ENCODE assay signal across 8 cellular contexts in the genomic region with DNA sequence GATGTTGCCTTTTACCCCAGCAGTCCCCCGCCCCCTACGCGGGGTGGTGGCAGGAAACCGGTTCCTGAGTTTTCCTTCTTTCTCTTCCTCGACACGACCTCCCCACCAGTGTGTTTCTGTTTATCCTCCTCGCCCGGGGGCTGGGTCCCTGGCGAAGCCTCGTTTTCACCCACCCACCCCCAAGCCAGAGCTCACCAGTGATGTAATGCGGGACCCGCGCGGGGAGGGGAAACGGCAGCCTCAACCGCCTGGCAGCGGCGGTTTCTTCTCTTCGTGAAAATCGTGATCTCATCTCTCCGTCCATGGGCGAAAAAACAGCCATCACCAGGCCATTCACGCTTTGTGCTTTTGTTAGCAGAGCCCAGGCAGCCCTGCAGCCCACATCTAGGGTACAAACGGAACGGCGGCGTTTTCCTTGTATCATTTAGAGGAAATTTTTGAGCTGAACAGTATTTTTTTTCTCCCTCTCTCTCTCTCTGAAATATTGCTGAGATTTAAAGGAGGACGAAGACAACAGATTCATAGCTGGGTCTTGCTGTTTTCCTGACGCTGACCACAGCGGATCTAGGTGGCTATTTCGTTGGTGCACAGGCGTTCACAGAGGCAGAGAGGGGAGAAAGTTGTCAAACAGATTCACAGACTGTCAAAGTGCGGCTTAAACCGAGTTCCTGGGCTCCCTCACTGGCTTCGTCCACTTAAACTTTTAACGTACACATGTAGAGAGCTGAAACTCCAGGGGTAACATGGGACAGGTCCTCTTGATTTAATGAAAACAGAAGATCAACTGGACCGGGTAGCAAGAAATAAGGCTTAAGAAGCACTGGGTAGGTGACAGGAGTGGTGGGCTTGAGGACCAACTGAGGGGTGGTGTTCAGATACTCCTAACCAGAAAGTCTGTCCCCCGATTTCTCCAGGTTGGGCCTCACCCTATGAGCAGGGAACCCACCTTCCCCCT. TPM values are rescaled to one million over a fixed set of nuclear protein-coding genes. Genes with fewer than 3 reads are reported as not detected.
DNase-seq lines count a peak whose midpoint lies in the region; ATAC-seq, FAIRE-seq and TF ChIP-seq lines count a peak whose summit lies in the region.

No MANE protein-coding gene starts in this region.

- H3K36me3 ChIP-seq in GM12878 (ENCODE audit: control insufficient read depth in 2 of 2, insufficient read depth in 2 of 2, low read length in 1 of 2), result no peaks in the 10 kb centered on the region
- H3K36me3 ChIP-seq in right lobe of liver, result no peaks in the 10 kb centered on the region

- SMC1A ChIA-PET in GM12878 (lab: Charles Lee; ENCODE audit: uncharacterized antibody, unreplicated experiment), result interaction anchor here (0.6 to 6.1 kb wide), 12 partner anchors 16 to 291 kb away, joined by 3 to 116 read pairs (median 6); no protein-coding TSS in a partner anchor

- no peaks in the 10 kb centered on the region for H3K79me2 ChIP-seq in GM12878 (ENCODE audit: control insufficient read depth, insufficient read depth, low read length)

- peak overlapping the region; percentile 91 for H3K4me3 Mint-ChIP-seq in type B pancreatic cell

- no peak for FAIRE-seq in GM12878 (lab: Jason Lieb, UNC)

- 46% methylated on average over 37 of the region's 38 CpGs for WGBS in GM12878 (ENCODE audit: insufficient coverage, insufficient replicate concordance, low lambda C conversion rate, missing lambda C conversion rate)
- 10% methylated on average over 38 of the region's 38 CpGs for WGBS in right lobe of liver (ENCODE audit: insufficient coverage, low coverage, low lambda C conversion rate, missing lambda C conversion rate)

- TF ChIP-seq CTCF in GM12878 (IDR thresholded peaks at IDR 0.05 in 2 of 3, conservative IDR thresholded peaks at IDR 0.05 in 1 of 3; ENCODE audit: control insufficient read depth in 2 of 3, extremely low read depth in 1 of 3, insufficient read depth in 1 of 3, low read depth in 3 of 3, low read length in 3 of 3) (no peak), right lobe of liver (IDR thresholded peaks at IDR 0.05) (no peak), type B pancreatic cell (conservative IDR thresholded peaks at IDR 0.05) (no peak)

- no peak overlapping the region for H3K9ac ChIP-seq in GM12878 (ENCODE audit: control insufficient read depth, insufficient read depth, low read length)

- DNase-seq in COR-L47 (lab: John Stamatoyannopoulos, UW) (peak; percentile 51), HuH-7 (ENCODE audit: low spot score) (peak; percentile 12), GM12878 (ENCODE audit: low read depth, low spot score) (no peak), right lobe of liver (peak in 1 of 3 donors; percentile 25), type B pancreatic cell (ENCODE audit: extremely low spot score, unreplicated experiment) (no peak), epidermal melanocyte (ENCODE audit: insufficient read length, low spot score) (no peak), ureter (ENCODE audit: low spot score) (no peak)

- H3K9me3 ChIP-seq in GM12878 (replicated peaks; ENCODE audit: control insufficient read depth, insufficient read depth, low read length), result no peaks in the 10 kb centered on the region
- no peaks in the 10 kb centered on the region for H3K9me3 ChIP-seq in right lobe of liver

- ATAC-seq in GM12878 (peak; percentile 11), right lobe of liver (peak in 1 of 4 donors; percentile 4), HG03342 (IDR thresholded peaks at IDR 0.05; ENCODE audit: unreplicated experiment) (no peak)

- H3K36me3 Mint-ChIP-seq in type B pancreatic cell, result no peaks in the 10 kb centered on the region

- peaks cover 6% of the 10 kb centered on the region for H3K4me1 Mint-ChIP-seq in type B pancreatic cell (ENCODE audit: unreplicated experiment)

- H4K20me1 ChIP-seq in GM12878 (ENCODE audit: control insufficient read depth, insufficient read depth), result no peaks in the 10 kb centered on the region

- TF ChIP-seq POLR2A in GM12878 (IDR thresholded peaks at IDR 0.05; ENCODE audit: low read depth, low read length) (no peak), right lobe of liver (IDR thresholded peaks at IDR 0.05) (no peak)

- peak overlapping the region; percentile 56; the same call in 1 of the 2 replicates for H3K4me3 ChIP-seq in GM12878
- H3K4me3 ChIP-seq in right lobe of liver, result peak overlapping the region; percentile 7 to 46 (median 12)

- POLR2A ChIA-PET in GM12878 (lab: Charles Lee), result interaction anchor here (0.6 to 1.7 kb wide), 6 partner anchors 99 to 162 kb away, joined by 3 to 5 read pairs (median 4); no protein-coding TSS in a partner anchor

- CTCF ChIA-PET in GM12878 (lab: Yijun Ruan, JAX), result interaction anchor here (0.6 to 7.1 kb wide), 16 partner anchors 17 to 592 kb away, joined by 3 to 164 read pairs (median 4); a partner anchor contains a TSS

- in situ Hi-C loops in GM12878 (cut with MboI), result loop anchor here (5.0 to 25.0 kb wide), 2 partner anchors 107 to 592 kb away; no protein-coding TSS in a partner anchor

- peak overlapping the region; percentile 76 for H3K4me2 ChIP-seq in GM12878 (ENCODE audit: control insufficient read depth, insufficient read depth)

- no peaks in the 10 kb centered on the region for H3K27me3 ChIP-seq in GM12878 (replicated peaks in 1 of 2; ENCODE audit: control insufficient read depth in 2 of 2, insufficient read depth in 2 of 2, low read length in 1 of 2)
- H3K27me3 ChIP-seq in right lobe of liver, result peaks cover 4 to 20% of the 10 kb centered on the region in 2 donors

- H3K9me3 Mint-ChIP-seq in type B pancreatic cell, result no peaks in the 10 kb centered on the region

- RAD21 ChIA-PET in GM12878 (lab: Charles Lee; ENCODE audit: unreplicated experiment), result interaction anchor here (0.5 to 5.9 kb wide), 7 partner anchors 103 to 334 kb away, joined by 3 to 119 read pairs (median 4); a partner anchor contains a TSS

- H2AFZ ChIP-seq in GM12878 (ENCODE audit: control insufficient read depth, low read depth, low read length), result peak overlapping the region; percentile 67

- peaks cover 77% of the 10 kb centered on the region for H3K27me3 Mint-ChIP-seq in type B pancreatic cell

- TF ChIP-seq RAD21 in GM12878 (IDR thresholded peaks at IDR 0.05; ENCODE audit: insufficient read depth, low read depth, low read length), result no peak

- TF ChIP-seq EP300 in GM12878 (IDR thresholded peaks at IDR 0.05; ENCODE audit: borderline replicate concordance in 1 of 2, control insufficient read depth in 1 of 2, low read depth in 2 of 2, low read length in 2 of 2), result no peak

- H3K27ac ChIP-seq in GM12878 (ENCODE audit: control insufficient read depth, insufficient read depth) (no peak overlapping the region), right lobe of liver (no peak overlapping the region)

- peak overlapping the region; percentile 83 for H3K27ac Mint-ChIP-seq in type B pancreatic cell

- H3K4me1 ChIP-seq in GM12878 (ENCODE audit: control insufficient read depth, insufficient read depth, low read length) (no peaks in the 10 kb centered on the region), right lobe of liver (peaks cover 0 to 20% (median 0%) of the 10 kb centered on the region in 4 donors)

- BruUV-seq in GM12878 (replicated peaks; lab: Mats Ljungman, UMichigan), result no TSS peak

- intact Hi-C loops in GM12878 (cut with micrococcal nuclease; ENCODE audit: unreplicated experiment) (no loop called here), right lobe of liver (cut with DNase I) (no loop called here)

TF ChIP-seq in GM12878, 131 proteins besides CTCF, POLR2A, EP300 and RAD21 (continues in another document):
- peak; percentile 73 for TF ChIP-seq ATF7 (IDR thresholded peaks at IDR 0.05; ENCODE audit: low read depth)

RNA-seq across cellular contexts. Expression of a gene that starts 21.9 kb away (rescaled TPM):
- not detected in 2 replicates for total RNA-seq in GM12878 (2013; cell fraction: nucleolus; rRNA removed)
- total RNA-seq in GM12878 (2014; rRNA removed), result not detected in 2 replicates
- not detected in 2 replicates for total RNA-seq in GM12878 (2014; rRNA removed; fragmentation: Illumina TruSeq; extraction: Trizol)
- not detected in 2 replicates for total RNA-seq in GM12878 (2021)
- polyA plus RNA-seq in GM12878 (2011; ENCODE audit: low read depth), result not detected
- not detected in 2 replicates for polyA plus RNA-seq in GM12878 (2011; rRNA removed)
- polyA plus RNA-seq in GM12878 (2011; cell fraction: cytosol; rRNA removed), result not detected in 2 replicates
- polyA plus RNA-seq in GM12878 (2011; cell fraction: nucleus; rRNA removed), result not detected in 2 replicates
- polyA plus RNA-seq in GM12878 (2012), result not detected in 2 replicates
- polyA plus RNA-seq in GM12878 (2014; fragmentation: Illumina TruSeq; extraction: Trizol), result not detected in 2 replicates
- not detected for polyA plus RNA-seq in GM12878 (2014; fragmentation: Nextera tagmentation; extraction: Ambion mirVana)
- not detected in 2 replicates for polyA plus RNA-seq in GM12878 (2014; rRNA removed)
- polyA plus RNA-seq in GM12878 (2016; fragmentation: Nextera tagmentation; extraction: Ambion mirVana), result not detected
- polyA minus RNA-seq in GM12878 (2011; rRNA and poly(A)+ RNA removed), result not detected in 2 replicates
- not detected in 2 replicates for polyA minus RNA-seq in GM12878 (2011; cell fraction: cytosol; rRNA and poly(A)+ RNA removed)
- not detected in 2 replicates for polyA minus RNA-seq in GM12878 (2011; cell fraction: nucleus; rRNA and poly(A)+ RNA removed)
- total RNA-seq in right lobe of liver, result not detected
- total RNA-seq in type B pancreatic cell (ENCODE audit: low replicate concordance), result 66.7 TPM in 1 of 2 replicates, not detected in the other
- not detected for total RNA-seq in ureter

Comparison
In these comparisons a context has a peak if more than half of its experiments do, and no peak if none do; other contexts are left out.
1. DNase-seq: peak in COR-L47 (single experiment) and HuH-7 (single experiment); none in GM12878 (single experiment), type B pancreatic cell (single experiment), epidermal melanocyte (single experiment) and ureter (single experiment).